In genomic region chr11:111528557-111528956, GRCh38 we compare ENCODE assay signal across 11 cellular contexts. TPM values are rescaled to one million over a fixed set of nuclear protein-coding genes. Genes with fewer than 3 reads are reported as not detected.
DNase-seq lines count a peak whose midpoint lies in the region; ATAC-seq and TF ChIP-seq lines count a peak whose summit lies in the region.
"Had no signal": no experiment of that assay in that cellular context is flagged by ENCODE, and none has a peak within 500 bp of the region (broad histone marks: within the 10 kb centered on the region; RNA-seq: fewer than 3 reads in every experiment).

No MANE protein-coding gene starts in this region.

- peak; percentile 83 for ATAC-seq in CD4-positive, alpha-beta T cell (ENCODE audit: poor library complexity)

- H3K27me3 ChIP-seq in CD4-positive, alpha-beta T cell (ENCODE audit: control insufficient read depth, insufficient read depth, low read length): no peaks in the 10 kb centered on the region
- no peaks in the 10 kb centered on the region for H3K27me3 ChIP-seq in fibroblast of lung (ENCODE audit: control insufficient read depth, insufficient read depth, low read length)

- no peaks in the 10 kb centered on the region for H3K79me2 ChIP-seq in fibroblast of lung (ENCODE audit: control insufficient read depth, insufficient read depth, low read length)

- H3K4me3 Mint-ChIP-seq in CD4-positive, alpha-beta T cell: no peak overlapping the region
- H3K4me3 Mint-ChIP-seq: naive B cell had no signal

- H3K27me3 Mint-ChIP-seq in CD4-positive, alpha-beta T cell: peaks cover 4% of the 10 kb centered on the region

- H3K36me3 ChIP-seq in fibroblast of lung (ENCODE audit: control insufficient read depth, insufficient read depth, low read length): no peaks in the 10 kb centered on the region

- no peaks in the 10 kb centered on the region for H4K20me1 ChIP-seq in fibroblast of lung (ENCODE audit: control insufficient read depth, extremely low read depth, insufficient read depth, low read length)

- peaks cover 14% of the 10 kb centered on the region for H3K4me1 ChIP-seq in fibroblast of lung (ENCODE audit: control insufficient read depth, extremely low read depth, insufficient read depth, low read length)

- POLR2A ChIA-PET in CD4-positive, alpha-beta T cell (lab: Charles Lee): no interaction called here
- POLR2A ChIA-PET in RWPE1 (lab: Yijun Ruan, JAX; ENCODE audit: low non-redundant PET): no interaction called here

- H3K4me2 ChIP-seq in fibroblast of lung (ENCODE audit: extremely low read depth, insufficient read depth, low read length): no peak overlapping the region

- peak in 1 of 10 experiments; percentile 31 for DNase-seq in CD4-positive, alpha-beta T cell
- DNase-seq in HCEC 1CT (peak; percentile 42), SK-MEL-5 (ENCODE audit: low read depth, low spot score) (peak; percentile 10), fibroblast of lung (ENCODE audit: low read depth in 2 of 2) (peak in 1 of 2 donors; percentile 23), RWPE1 (ENCODE audit: low spot score) (no peak), globus pallidus (ENCODE audit: low spot score) (no peak), DMS114 treated with DMSO at 0.1 percent for 48 hours (lab: John Stamatoyannopoulos, UW; ENCODE audit: unreplicated experiment) (no peak)
- DNase-seq: effector CD8-positive, alpha-beta T cell; naive B cell; T1000 had no signal

- intact Hi-C loops in CD4-positive, alpha-beta T cell (cut with DNase I, micrococcal nuclease): no loop called here

- H3K36me3 Mint-ChIP-seq in CD4-positive, alpha-beta T cell (ENCODE audit: low read depth): no peaks in the 10 kb centered on the region
- H3K36me3 Mint-ChIP-seq: naive B cell had no signal

- TF ChIP-seq CTCF in CD4-positive, alpha-beta T cell (IDR thresholded peaks at IDR 0.05): no peak
- TF ChIP-seq CTCF in fibroblast of lung (conservative IDR thresholded peaks at IDR 0.05 in 1 of 2, IDR thresholded peaks at IDR 0.05 in 1 of 2; ENCODE audit: low read depth in 1 of 2, low read length in 2 of 2): peak in 1 of 2 donors; percentile 20
- no peak for TF ChIP-seq CTCF in RWPE1 (conservative IDR thresholded peaks at IDR 0.05; ENCODE audit: low read depth)

- CTCF ChIA-PET in CD4-positive, alpha-beta T cell (lab: Charles Lee): interaction anchor here (0.6 kb wide), 1 partner anchor 1018 kb away, joined by 3 read pairs; no protein-coding TSS in a partner anchor
- CTCF ChIA-PET in RWPE1 (lab: Yijun Ruan, JAX): no interaction called here

- no peak overlapping the region for H3K27ac ChIP-seq in CD4-positive, alpha-beta T cell (ENCODE audit: low read depth, low read length)
- no peak overlapping the region for H3K27ac ChIP-seq in fibroblast of lung (ENCODE audit: insufficient read depth, low read length)
- H3K27ac ChIP-seq in RWPE1: no peak overlapping the region

- no peaks in the 10 kb centered on the region for H3K9me3 ChIP-seq in CD4-positive, alpha-beta T cell (ENCODE audit: control insufficient read depth, low read length)
- H3K9me3 ChIP-seq in fibroblast of lung (ENCODE audit: control insufficient read depth, insufficient read depth, low read depth, low read length): no peaks in the 10 kb centered on the region

- in situ Hi-C loops in SK-MEL-5 (cut with HindIII; ENCODE audit: low pct_unique_long_range_greater_than_20kb, low sequenced_read_pairs): no loop called here

- peaks cover 18% of the 10 kb centered on the region for H3K4me1 Mint-ChIP-seq in CD4-positive, alpha-beta T cell (ENCODE audit: low read depth)
- H3K4me1 Mint-ChIP-seq: naive B cell had no signal

- no peak overlapping the region for H3K4me3 ChIP-seq in fibroblast of lung (replicated peaks in 1 of 4; ENCODE audit: control extremely low read depth in 1 of 4, insufficient read depth in 1 of 4, low read depth in 3 of 4, low read length in 4 of 4)

- H3K27ac Mint-ChIP-seq in CD4-positive, alpha-beta T cell: peak overlapping the region; percentile 38
- H3K27ac Mint-ChIP-seq: naive B cell had no signal

- peak overlapping the region; percentile 40 for H2AFZ ChIP-seq in fibroblast of lung (ENCODE audit: low read length)

- H3K9ac ChIP-seq in fibroblast of lung (ENCODE audit: insufficient read depth, low read length): no peak overlapping the region

- H3K9me3 Mint-ChIP-seq in CD4-positive, alpha-beta T cell: no peaks in the 10 kb centered on the region
- H3K9me3 Mint-ChIP-seq: naive B cell had no signal

RNA-seq across cellular contexts. Expression of gene LAYN, which starts 12.0 kb away (rescaled TPM):
- 1 to 10 TPM; 1.3 to 1.4 TPM for total RNA-seq in CD4-positive, alpha-beta T cell
- total RNA-seq in SK-MEL-5 (2014; rRNA removed; shearing (Covaris generic)): not detected in 2 replicates
- not detected in 2 replicates for polyA plus RNA-seq in SK-MEL-5 (2015; cell fraction: cytosol; rRNA removed)
- not detected in 2 replicates for polyA plus RNA-seq in SK-MEL-5 (2015; cell fraction: nucleus; rRNA removed)
- total RNA-seq in fibroblast of lung: 55.7 and 117 TPM in 2 replicates
- 94.0 and 140 TPM in 2 replicates for polyA plus RNA-seq in fibroblast of lung
- 57.5 and 73.8 TPM in 2 replicates for polyA plus RNA-seq in fibroblast of lung (2012)
- 47.5 and 86.9 TPM in 2 replicates for polyA minus RNA-seq in fibroblast of lung (ENCODE audit: low replicate concordance)
- total RNA-seq: NCI-H460 had no signal

RNA-seq across cellular contexts. Expression of gene HOATZ, which starts 14.0 kb away (rescaled TPM):
- total RNA-seq in CD4-positive, alpha-beta T cell: not detected
- total RNA-seq in SK-MEL-5 (2014; rRNA removed; shearing (Covaris generic)): not detected in 2 replicates
- polyA plus RNA-seq in SK-MEL-5 (2015; cell fraction: cytosol; rRNA removed): not detected in 2 replicates
- not detected in 2 replicates for polyA plus RNA-seq in SK-MEL-5 (2015; cell fraction: nucleus; rRNA removed)
- total RNA-seq in fibroblast of lung: not detected in 2 replicates
- not detected in 2 replicates for polyA plus RNA-seq in fibroblast of lung
- polyA plus RNA-seq in fibroblast of lung (2012): 0.09 and 0.20 TPM in 2 replicates
- not detected in 2 replicates for polyA minus RNA-seq in fibroblast of lung (ENCODE audit: low replicate concordance)
- total RNA-seq: NCI-H460 had no signal

RNA-seq across cellular contexts. Expression of gene BTG4, which starts 16.4 kb away (rescaled TPM):
- total RNA-seq in CD4-positive, alpha-beta T cell: not detected
- not detected in 2 replicates for total RNA-seq in SK-MEL-5 (2014; rRNA removed; shearing (Covaris generic))
- not detected in 2 replicates for polyA plus RNA-seq in SK-MEL-5 (2015; cell fraction: cytosol; rRNA removed)
- not detected in 2 replicates for polyA plus RNA-seq in SK-MEL-5 (2015; cell fraction: nucleus; rRNA removed)
- under 0.01 and 0.33 TPM in 2 replicates for total RNA-seq in fibroblast of lung
- 0.08 and 0.09 TPM in 2 replicates for polyA plus RNA-seq in fibroblast of lung
- polyA plus RNA-seq in fibroblast of lung (2012): not detected in 2 replicates
- not detected in 2 replicates for polyA minus RNA-seq in fibroblast of lung (ENCODE audit: low replicate concordance)

Comparison
In these comparisons a context has a peak if more than half of its experiments do, and no peak if none do; other contexts are left out.
1. DNase-seq: peak in HCEC 1CT (single experiment) and SK-MEL-5 (single experiment); none in RWPE1 (single experiment), globus pallidus (single experiment) and DMS114 treated with DMSO at 0.1 percent for 48 hours (single experiment).
2. RNA of gene LAYN, which starts 12.0 kb away (total RNA-seq): 55.7 to 117 TPM in fibroblast of lung; 1.3 to 1.4 TPM in CD4-positive, alpha-beta T cell and not detected in SK-MEL-5; every median in the first group is over 10 times any median in the second.